ENCODE assay signal across 9 cellular contexts in genomic region chr20:46724343-46724959, GRCh38.
"Had no signal": no experiment of that assay in that cellular context is flagged by ENCODE, and none has a peak within 500 bp of the region (broad histone marks: within the 10 kb centered on the region; RNA-seq: fewer than 3 reads in every experiment).

No MANE protein-coding gene starts in this region.

- H3K4me1 ChIP-seq: HAP-1 had no signal

- ATAC-seq: GM23338, HCT116, K562 had no signal

- FAIRE-seq: K562 had no signal

- H2AFZ ChIP-seq: GM23338 had no signal

- H3K4me2 ChIP-seq: GM23338 had no signal

- H3K4me3 ChIP-seq: GM23338, HAP-1, K562 had no signal

- H3K9me3 ChIP-seq: HAP-1 had no signal

- H3K36me3 ChIP-seq: HAP-1 had no signal

- H3K27ac ChIP-seq: HL-60 had no signal

- H3K27ac Mint-ChIP-seq: GM23338, HFFc6 had no signal

- DNase-seq: H7, HFFc6, Kasumi-1, KG1 had no signal

- H3K4me1 Mint-ChIP-seq: GM23338 had no signal

- H3K4me3 Mint-ChIP-seq: GM23338, HFFc6 had no signal
